Comparison of ENCODE assay signal across 16 cellular contexts in genomic region chr4:74108457-74109115, GRCh38. TPM values are rescaled to one million over a fixed set of nuclear protein-coding genes. Genes with fewer than 3 reads are reported as not detected.
DNase-seq lines count a peak whose midpoint lies in the region; TF ChIP-seq lines count a peak whose summit lies in the region.
"Had no signal": no experiment of that assay in that cellular context is flagged by ENCODE, and none has a peak within 500 bp of the region (broad histone marks: within the 10 kb centered on the region; RNA-seq: fewer than 3 reads in every experiment).

No MANE protein-coding gene starts in this region.

- no peak overlapping the region for H3K9ac ChIP-seq in trophoblast cell (ENCODE audit: low read length)

- H3K4me1 Mint-ChIP-seq in CD14-positive monocyte, result peaks cover 33% of the 10 kb centered on the region
- H3K4me1 Mint-ChIP-seq: immature natural killer cell had no signal

- DNase-seq in CD14-positive monocyte (ENCODE audit: low spot score) (no peak), ascending aorta (ENCODE audit: low spot score in 2 of 2) (no peak), hepatocyte (ENCODE audit: low spot score) (no peak), trophoblast cell (no peak), mucosa of gallbladder (ENCODE audit: low spot score) (no peak), NCI-H2029 (lab: John Stamatoyannopoulos, UW) (no peak), KG1 (lab: John Stamatoyannopoulos, UW) (no peak), NOMO-1 treated with dmso at 0.1 percent for 144 hours (lab: John Stamatoyannopoulos, UW; ENCODE audit: unreplicated experiment) (no peak)
- DNase-seq: activated CD4-positive, CD25-positive, alpha-beta regulatory T cell; activated CD8-positive, alpha-beta memory T cell treated with anti-CD3 and anti-CD28 coated beads, Interleukin-2, amount 50 U/mL, for 4 hours; immature natural killer cell; NCI-H1105 treated with DMSO at 0.1 percent for 48 hours; transverse colon had no signal

- no peaks in the 10 kb centered on the region for H3K27me3 ChIP-seq in ascending aorta
- H3K27me3 ChIP-seq in hepatocyte, result no peaks in the 10 kb centered on the region
- H3K27me3 ChIP-seq in trophoblast cell (ENCODE audit: insufficient read depth, low read length), result no peaks in the 10 kb centered on the region
- H3K27me3 ChIP-seq: transverse colon had no signal

- no peak overlapping the region for H4K12ac ChIP-seq in trophoblast cell (ENCODE audit: low read depth, low read length)

- TF ChIP-seq CTCF in CD14-positive monocyte (IDR thresholded peaks at IDR 0.05) (no peak), ascending aorta (IDR thresholded peaks at IDR 0.05) (no peak), hepatocyte (IDR thresholded peaks at IDR 0.05; ENCODE audit: poor library complexity) (no peak)

- 97% methylated on average over 1 of the region's 1 CpG for WGBS in hepatocyte (ENCODE audit: low lambda C conversion rate, missing lambda C conversion rate)
- no CpG with 5 or more reads among the region's 1 CpG for WGBS in trophoblast cell (ENCODE audit: extremely low coverage, insufficient coverage, insufficient read length)

- peaks cover 2% of the 10 kb centered on the region for H3K79me1 ChIP-seq in trophoblast cell (ENCODE audit: low read length)

- intact Hi-C loops in CD14-positive monocyte (cut with micrococcal nuclease), result no loop called here
- intact Hi-C loops in ascending aorta (cut with DNase I), result loop anchor here (5.0 kb wide), 2 partner anchors 49 to 406 kb away; partner anchors contain the start of gene MTHFD2L

- H3K27ac ChIP-seq in ascending aorta, result peak overlapping the region; percentile 73 to 78
- peak overlapping the region; percentile 90 for H3K27ac ChIP-seq in hepatocyte
- peak overlapping the region; percentile 82 for H3K27ac ChIP-seq in trophoblast cell (ENCODE audit: low read depth, low read length)

- H3K23ac ChIP-seq in trophoblast cell (ENCODE audit: low read length), result no peak overlapping the region

- no peak overlapping the region for H3K4ac ChIP-seq in trophoblast cell (ENCODE audit: low read depth, low read length)

- H3K9me3 ChIP-seq in ascending aorta, result no peaks in the 10 kb centered on the region
- H3K9me3 ChIP-seq in hepatocyte (ENCODE audit: low read depth), result no peaks in the 10 kb centered on the region
- no peaks in the 10 kb centered on the region for H3K9me3 ChIP-seq in trophoblast cell (ENCODE audit: insufficient read depth, low read depth, low read length)
- H3K9me3 ChIP-seq: transverse colon had no signal

- H4K91ac ChIP-seq in trophoblast cell (ENCODE audit: low read depth, low read length), result no peak overlapping the region

- H3K4me1 ChIP-seq in ascending aorta (peaks cover 11 to 53% of the 10 kb centered on the region in 2 donors), hepatocyte (ENCODE audit: insufficient read depth) (peaks cover 34% of the 10 kb centered on the region), trophoblast cell (ENCODE audit: control insufficient read depth in 1 of 2, insufficient read depth in 2 of 2, low read length in 2 of 2) (peaks cover 8 to 12% of the 10 kb centered on the region in 2 experiments)

- no peaks in the 10 kb centered on the region for H3K9me2 ChIP-seq in hepatocyte (replicated peaks; ENCODE audit: insufficient read depth)

- H3K18ac ChIP-seq in trophoblast cell (ENCODE audit: low read length), result no peak overlapping the region

- peak overlapping the region; percentile 78 for H2BK12ac ChIP-seq in trophoblast cell (ENCODE audit: low read length)

- no peak overlapping the region for H3K14ac ChIP-seq in trophoblast cell (ENCODE audit: low read length)

- H2BK120ac ChIP-seq in trophoblast cell (ENCODE audit: insufficient read depth, low read length, poor library complexity), result no peak overlapping the region

- H2BK5ac ChIP-seq in trophoblast cell (ENCODE audit: low read depth, low read length, poor library complexity), result peak overlapping the region; percentile 81

- peak overlapping the region; percentile 62 to 98 (median 95) for H3K27ac Mint-ChIP-seq in CD14-positive monocyte
- H3K27ac Mint-ChIP-seq: activated naive CD4-positive, alpha-beta T cell treated with anti-CD3 and anti-CD28 coated beads, Interleukin-2, amount 50 U/mL, for 72 hours; immature natural killer cell; natural killer cell treated with Interleukin-12 subunit alpha and Interleukin-12 subunit beta and Interleukin-15 and Interleukin-18, amount 100 ng/mL, for 72 hours had no signal

- no peaks in the 10 kb centered on the region for H3K36me3 Mint-ChIP-seq in CD14-positive monocyte
- H3K36me3 Mint-ChIP-seq: activated naive CD4-positive, alpha-beta T cell treated with anti-CD3 and anti-CD28 coated beads, Interleukin-2, amount 50 U/mL, for 72 hours; immature natural killer cell; natural killer cell treated with Interleukin-12 subunit alpha and Interleukin-12 subunit beta and Interleukin-15 and Interleukin-18, amount 100 ng/mL, for 72 hours had no signal

- no peak overlapping the region for H2AK5ac ChIP-seq in trophoblast cell (ENCODE audit: low read length)

- H4K20me1 ChIP-seq in hepatocyte (ENCODE audit: insufficient read depth, poor library complexity, severe bottlenecking), result no peaks in the 10 kb centered on the region

- no peak overlapping the region for H3K4me3 Mint-ChIP-seq in CD14-positive monocyte
- H3K4me3 Mint-ChIP-seq: immature natural killer cell; natural killer cell treated with Interleukin-12 subunit alpha and Interleukin-12 subunit beta and Interleukin-15 and Interleukin-18, amount 100 ng/mL, for 72 hours had no signal

- H2AFZ ChIP-seq in hepatocyte (no peak overlapping the region), trophoblast cell (ENCODE audit: insufficient read depth, low read length, poor library complexity) (no peak overlapping the region)

- peaks cover 0 to 2% (median 0%) of the 10 kb centered on the region in 3 donors for H3K27me3 Mint-ChIP-seq in CD14-positive monocyte (ENCODE audit: low read depth in 3 of 3)

- no peak overlapping the region for H3K4me3 ChIP-seq in ascending aorta
- no peak overlapping the region for H3K4me3 ChIP-seq in hepatocyte
- no peak overlapping the region for H3K4me3 ChIP-seq in trophoblast cell (ENCODE audit: low read depth, low read length)
- H3K4me3 ChIP-seq: transverse colon had no signal

- no peak overlapping the region for H4K8ac ChIP-seq in trophoblast cell (ENCODE audit: low read depth, low read length)

- H3K4me2 ChIP-seq in hepatocyte (no peak overlapping the region), trophoblast cell (ENCODE audit: low read length) (peak overlapping the region; percentile 4)

- H3K9me3 Mint-ChIP-seq in CD14-positive monocyte, result no peaks in the 10 kb centered on the region
- H3K9me3 Mint-ChIP-seq: activated naive CD4-positive, alpha-beta T cell treated with anti-CD3 and anti-CD28 coated beads, Interleukin-2, amount 50 U/mL, for 72 hours; natural killer cell treated with Interleukin-12 subunit alpha and Interleukin-12 subunit beta and Interleukin-15 and Interleukin-18, amount 100 ng/mL, for 72 hours had no signal

- H3K79me2 ChIP-seq in hepatocyte, result no peaks in the 10 kb centered on the region
- H3K79me2 ChIP-seq in trophoblast cell (ENCODE audit: control insufficient read depth, insufficient read depth, low read length, poor library complexity), result no peaks in the 10 kb centered on the region

- no peaks in the 10 kb centered on the region for H3K36me3 ChIP-seq in ascending aorta
- H3K36me3 ChIP-seq in hepatocyte (replicated peaks; ENCODE audit: insufficient read depth, low read depth), result no peaks in the 10 kb centered on the region
- no peaks in the 10 kb centered on the region for H3K36me3 ChIP-seq in trophoblast cell (ENCODE audit: control insufficient read depth in 1 of 2, insufficient read depth in 2 of 2, low read length in 2 of 2)
- H3K36me3 ChIP-seq: transverse colon had no signal

RNA-seq across cellular contexts. Expression of gene CXCL2, which starts 9.6 kb away (rescaled TPM):
- polyA plus RNA-seq in CD14-positive monocyte (10 to 100 TPM; 13.9 to 18.5 TPM), hepatocyte (284 and 334 TPM in 2 replicates)
- total RNA-seq in ascending aorta (254 TPM), hepatocyte (105 and 137 TPM in 2 replicates), mucosa of gallbladder (2.8 TPM)
- polyA plus RNA-seq in trophoblast cell (2013), result 0.42 and 0.69 TPM in 2 replicates
- total RNA-seq: activated naive CD4-positive, alpha-beta T cell treated with anti-CD3 and anti-CD28 coated beads, Interleukin-2, amount 50 U/mL, for 72 hours; OCI-LY7 had no signal

RNA-seq across cellular contexts. Expression of gene MTHFD2L, which starts 49.3 kb away (rescaled TPM):
- polyA plus RNA-seq in CD14-positive monocyte (1 to 10 TPM; 4.8 to 7.0 TPM), hepatocyte (20.0 and 26.3 TPM in 2 replicates)
- total RNA-seq in ascending aorta (not detected), hepatocyte (29.4 and 32.0 TPM in 2 replicates), mucosa of gallbladder (6.8 TPM)
- polyA plus RNA-seq in trophoblast cell (2013), result 6.5 and 6.8 TPM in 2 replicates

Comparison
In these comparisons a context has a peak if more than half of its experiments do, and no peak if none do; other contexts are left out.
1. RNA of gene CXCL2, which starts 9.6 kb away (total RNA-seq): 254 TPM in ascending aorta (single experiment) and 105 to 137 TPM in hepatocyte; 2.8 TPM in mucosa of gallbladder (single experiment); every median in the first group is over 10 times any median in the second.
2. Peak in every context shown above with its lines, with median percentiles within 50 percentile points of each other: H3K27ac ChIP-seq.